Comparison of ENCODE assay signal across 14 cellular contexts in the genomic region with DNA sequence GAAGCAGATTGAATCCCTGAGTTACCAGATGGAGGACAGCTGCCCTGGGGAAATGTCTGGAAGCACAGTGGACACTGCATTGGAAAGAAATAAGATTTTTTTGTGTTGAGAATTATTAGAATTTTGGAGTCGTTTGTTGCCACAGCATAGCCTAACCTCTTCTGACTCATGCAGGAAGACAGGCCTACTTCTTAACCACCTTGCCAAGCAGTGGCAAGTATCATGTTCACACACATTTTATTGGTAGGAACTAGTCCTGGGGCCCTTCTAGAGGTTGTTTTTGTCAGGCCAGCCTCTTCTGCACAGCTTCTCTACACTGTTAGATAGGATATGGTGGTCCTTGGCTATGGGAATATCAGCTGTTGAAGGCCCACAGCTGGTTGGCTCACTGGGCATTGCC.
A peak's percentile ranks its signal among the peaks of the same experiment; 100 is the strongest.
DNase-seq lines count a peak whose midpoint lies in the region; ATAC-seq, FAIRE-seq and TF ChIP-seq lines count a peak whose summit lies in the region.
"Had no signal": no experiment of that assay in that cellular context is flagged by ENCODE, and none has a peak within 500 bp of the region (broad histone marks: within the 10 kb centered on the region; RNA-seq: fewer than 3 reads in every experiment).

No MANE protein-coding gene starts in this region.

- H2AK5ac ChIP-seq in neuronal stem cell (ENCODE audit: low read depth, low read length): no peak overlapping the region

- no peak overlapping the region for H2BK5ac ChIP-seq in neuronal stem cell (ENCODE audit: low read length)

- H3K9me3 ChIP-seq in neuronal stem cell (replicated peaks in 1 of 2; ENCODE audit: control insufficient read depth in 2 of 2, insufficient read depth in 1 of 2, low read depth in 1 of 2, low read length in 2 of 2) (no peaks in the 10 kb centered on the region), kidney (ENCODE audit: control insufficient read depth in 1 of 2, low read length in 2 of 2) (no peaks in the 10 kb centered on the region)

- no peak overlapping the region for H3K14ac ChIP-seq in neuronal stem cell (ENCODE audit: low read length)

- no peak overlapping the region for H3K4ac ChIP-seq in neuronal stem cell (ENCODE audit: low read length)

- intact Hi-C loops in kidney (cut with DNase I): no loop called here

- no peak overlapping the region for H4K8ac ChIP-seq in neuronal stem cell (ENCODE audit: low read depth, low read length)

- no peak overlapping the region for H4K91ac ChIP-seq in neuronal stem cell (ENCODE audit: low read depth, low read length, poor library complexity)

- no peaks in the 10 kb centered on the region for H3K79me1 ChIP-seq in neuronal stem cell (ENCODE audit: low read depth, low read length)

- TF ChIP-seq POLR2A in NB4 (IDR thresholded peaks at IDR 0.05; ENCODE audit: extremely low read depth, insufficient read length): no peak

- H3K9ac ChIP-seq in neuronal stem cell (ENCODE audit: low read depth, low read length, poor library complexity) (no peak overlapping the region), kidney (ENCODE audit: low read length in 2 of 2) (no peak overlapping the region)

- no peak overlapping the region for H2BK12ac ChIP-seq in neuronal stem cell (ENCODE audit: low read length)

- no CpG with 5 or more reads among the region's 1 CpG for WGBS in neuronal stem cell (ENCODE audit: extremely low coverage in 2 of 2, insufficient read length in 2 of 2, insufficient replicate concordance in 1 of 2), 2 donors

- no peak overlapping the region for H3K23ac ChIP-seq in neuronal stem cell (ENCODE audit: low read depth, low read length, poor library complexity)

- ATAC-seq in HG02798 (IDR thresholded peaks at IDR 0.05; ENCODE audit: poor library complexity, unreplicated experiment) (no peak), GM18870 (IDR thresholded peaks at IDR 0.05; ENCODE audit: unreplicated experiment) (no peak)

- H3K36me3 ChIP-seq in bronchial epithelial cell (ENCODE audit: control insufficient read depth, insufficient read depth, low read length) (no peaks in the 10 kb centered on the region), neuronal stem cell (replicated peaks in 1 of 2; ENCODE audit: control insufficient read depth in 2 of 2, insufficient read depth in 2 of 2, low read length in 2 of 2) (no peaks in the 10 kb centered on the region), kidney (ENCODE audit: control insufficient read depth in 1 of 2, insufficient read depth in 2 of 2, low read length in 2 of 2) (no peaks in the 10 kb centered on the region)

- TF ChIP-seq CTCF in NB4 (IDR thresholded peaks at IDR 0.05; ENCODE audit: low read depth, low read length) (no peak), bronchial epithelial cell (IDR thresholded peaks at IDR 0.05; ENCODE audit: insufficient read depth, low read length, severe bottlenecking) (no peak), kidney (IDR thresholded peaks at IDR 0.05; ENCODE audit: borderline replicate concordance, extremely low read depth, insufficient read depth) (no peak)

- no peak overlapping the region for H3K18ac ChIP-seq in neuronal stem cell (ENCODE audit: low read length)

- H3K27ac ChIP-seq in neuronal stem cell (replicated peaks; ENCODE audit: low read length) (no peak overlapping the region), kidney (ENCODE audit: low read depth in 2 of 2, low read length in 2 of 2) (no peak overlapping the region)

- peak; percentile 14 for DNase-seq in H4 (ENCODE audit: low spot score)
- DNase-seq in NB4 (ENCODE audit: low read depth): peak; percentile 40
- DNase-seq in bronchial epithelial cell (ENCODE audit: low read depth): peak; percentile 20
- DNase-seq in neuronal stem cell (ENCODE audit: low spot score): no peak
- DNase-seq in kidney: no peak
- DNase-seq: DMS 273 treated with DMSO at 0.1 percent for 48 hours, NCI-H1105, NCI-H1694, NCI-H510A treated with DMSO at 0.1 percent for 48 hours had no signal

- H2BK15ac ChIP-seq in neuronal stem cell (ENCODE audit: low read length): no peak overlapping the region

- H3K27me3 ChIP-seq in bronchial epithelial cell (ENCODE audit: control insufficient read depth, insufficient read depth, low read length) (no peaks in the 10 kb centered on the region), neuronal stem cell (ENCODE audit: control insufficient read depth in 3 of 3, insufficient read depth in 3 of 3, low read depth in 1 of 3, low read length in 3 of 3) (no peaks in the 10 kb centered on the region)

- H2AFZ ChIP-seq in neuronal stem cell (ENCODE audit: low read length): peak overlapping the region; percentile 36

- FAIRE-seq in bronchial epithelial cell (lab: Jason Lieb, UNC): no peak
- no peak for FAIRE-seq in kidney (lab: Jason Lieb, UNC)
- FAIRE-seq: H54, HTR-8/SVneo, RCC 7860 had no signal

- H3K4me1 ChIP-seq in neuronal stem cell (ENCODE audit: control insufficient read depth in 2 of 2, insufficient read depth in 1 of 2, low read depth in 1 of 2, low read length in 2 of 2): peaks cover 0 to 4% of the 10 kb centered on the region in 2 donors
- no peaks in the 10 kb centered on the region for H3K4me1 ChIP-seq in kidney (ENCODE audit: control insufficient read depth in 1 of 2, insufficient read depth in 1 of 2, low read depth in 1 of 2, low read length in 2 of 2)

- no peak overlapping the region for H3K4me3 ChIP-seq in NB4 (ENCODE audit: low read depth, low read length)
- no peak overlapping the region for H3K4me3 ChIP-seq in bronchial epithelial cell (ENCODE audit: low read depth, low read length)
- H3K4me3 ChIP-seq in neuronal stem cell (ENCODE audit: low read length in 2 of 2): no peak overlapping the region
- H3K4me3 ChIP-seq in kidney (ENCODE audit: low read length in 2 of 2): no peak overlapping the region

- no peak overlapping the region for H3K4me2 ChIP-seq in neuronal stem cell (ENCODE audit: insufficient read depth, low read length, poor library complexity, severe bottlenecking)

- no peak overlapping the region for H2BK120ac ChIP-seq in neuronal stem cell (ENCODE audit: low read depth, low read length)

Comparison
In these comparisons a context has a peak if more than half of its experiments do, and no peak if none do; other contexts are left out.
1. DNase-seq: peak in H4 (single experiment), NB4 (single experiment) and bronchial epithelial cell (single experiment); none in neuronal stem cell (single experiment) and kidney (single experiment).